ENCODE assay signal across 21 cellular contexts in the genomic region with DNA sequence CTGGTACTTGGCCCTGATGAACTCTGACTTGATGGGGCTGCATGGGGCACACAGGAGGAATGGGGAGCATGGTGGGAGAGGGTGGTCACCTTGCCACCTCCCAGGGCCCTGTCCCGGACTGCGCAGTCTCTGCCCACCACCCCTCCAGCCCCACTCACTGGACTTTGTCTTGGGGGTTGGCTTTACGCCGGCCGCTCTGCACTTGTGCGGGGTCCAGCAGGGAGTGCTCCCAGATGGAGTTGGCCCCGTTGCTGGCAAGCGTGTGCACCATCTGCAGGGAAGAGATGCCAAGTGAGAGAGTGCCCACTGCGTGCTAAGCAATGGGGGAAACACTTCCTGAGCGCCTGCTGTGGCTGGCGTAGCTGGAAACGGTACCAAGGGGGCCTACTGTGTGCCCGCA. TPM values are rescaled to one million over a fixed set of nuclear protein-coding genes. Genes with fewer than 3 reads are reported as not detected.
DNase-seq lines count a peak whose midpoint lies in the region; TF ChIP-seq lines count a peak whose summit lies in the region.
"Had no signal": no experiment of that assay in that cellular context is flagged by ENCODE, and none has a peak within 500 bp of the region (broad histone marks: within the 10 kb centered on the region; RNA-seq: fewer than 3 reads in every experiment).

No MANE protein-coding gene starts in this region.

- H3K27me3 ChIP-seq in esophagus muscularis mucosa, result no peaks in the 10 kb centered on the region
- H3K27me3 ChIP-seq: gastroesophageal sphincter had no signal

- 96% methylated on average over 8 of the region's 13 CpGs for WGBS in esophagus muscularis mucosa

- TF ChIP-seq POLR2A in esophagus muscularis mucosa (IDR thresholded peaks at IDR 0.05; ENCODE audit: low read depth), result no peak

- H3K27ac ChIP-seq in substantia nigra (ENCODE audit: low read depth, low read length, poor library complexity, severe bottlenecking) (peak overlapping the region; percentile 99), esophagus muscularis mucosa (replicated peaks in 1 of 4) (peak overlapping the region in 2 of 4 donors; percentile 13 to 22)

- H3K4me3 ChIP-seq in esophagus muscularis mucosa, result no peak overlapping the region
- H3K4me3 ChIP-seq: A549, gastroesophageal sphincter, GM12878, smooth muscle cell had no signal

- peaks cover 59 to 87% (median 77%) of the 10 kb centered on the region in 4 donors for H3K4me1 ChIP-seq in esophagus muscularis mucosa

- peak; percentile 39 for DNase-seq in activated effector memory CD4-positive, alpha-beta T cell treated with anti-CD3 and anti-CD28 coated beads, Interleukin-2, amount 50 U/mL, for 16 hours
- no peak for DNase-seq in activated effector memory CD4-positive, alpha-beta T cell treated with Interleukin-2 at 50 U/mL for 16 hours
- DNase-seq in amygdala (lab: John Stamatoyannopoulos, UW) (peak in 48 of 56 donors; percentile 32 to 90 (median 70)), inferior parietal cortex (ENCODE audit: extremely low spot score) (peak; percentile 80), substantia nigra (lab: John Stamatoyannopoulos, UW) (peak in 47 of 49 donors; percentile 28 to 88 (median 68)), esophagus muscularis mucosa (ENCODE audit: extremely low spot score) (no peak), NCI-H748 treated with DMSO at 0.1 percent for 48 hours (lab: John Stamatoyannopoulos, UW) (no peak), HK-2 (ENCODE audit: unreplicated experiment) (no peak)
- DNase-seq: activated CD4-positive, alpha-beta T cell treated with anti-CD3 and anti-CD28 coated beads for 4 hours; amniotic stem cell; DMS53; HFFc6; left colon; NCI-H1105; OCI-M1; SHP77 treated with DMSO at 0.1 percent for 48 hours; stimulated activated CD4-positive, alpha-beta T cell treated with anti-CD3 and anti-CD28 coated beads, Interleukin-4, amount 100 ng/mL, for 4 hours had no signal

- TF ChIP-seq CTCF in esophagus muscularis mucosa (IDR thresholded peaks at IDR 0.05), result no peak

- intact Hi-C loops in esophagus muscularis mucosa (cut with DNase I), result loop anchor here (5.0 kb wide), 1 partner anchor 35 kb away; no protein-coding TSS in a partner anchor

- no peaks in the 10 kb centered on the region for H3K9me3 ChIP-seq in esophagus muscularis mucosa
- H3K9me3 ChIP-seq: A549, gastroesophageal sphincter had no signal

- H3K36me3 ChIP-seq in esophagus muscularis mucosa, result peaks cover 16 to 59% (median 54%) of the 10 kb centered on the region in 4 donors

- no peak for TF ChIP-seq EP300 in esophagus muscularis mucosa (IDR thresholded peaks at IDR 0.05)

RNA-seq across cellular contexts. Expression of a gene that starts 6.7 kb away (rescaled TPM):
- total RNA-seq in esophagus muscularis mucosa, result 10 to 100 TPM; 28.7 to 50.4 (median 39.9) TPM

RNA-seq across cellular contexts. Expression of a gene that starts 10.2 kb away (rescaled TPM):
- 10 to 100 TPM in 3 of 4 donors, 1 to 10 TPM in 1; 8.0 to 16.1 (median 13.4) TPM for total RNA-seq in esophagus muscularis mucosa

RNA-seq across cellular contexts. Expression of a gene that starts 14.3 kb away (rescaled TPM):
- 10 to 100 TPM; 40.9 to 72.6 (median 55.7) TPM for total RNA-seq in esophagus muscularis mucosa

RNA-seq across cellular contexts. Expression of a gene that starts 15.9 kb away (rescaled TPM):
- 10 to 100 TPM in 3 of 4 donors, 1 to 10 TPM in 1; 6.8 to 18.3 (median 11.9) TPM for total RNA-seq in esophagus muscularis mucosa

RNA-seq across cellular contexts. Expression of a gene that starts 39.9 kb away (rescaled TPM):
- 10 to 100 TPM; 43.7 to 67.7 (median 46.9) TPM for total RNA-seq in esophagus muscularis mucosa

Comparison
In these comparisons a context has a peak if more than half of its experiments do, and no peak if none do; other contexts are left out.
1. DNase-seq: peak in activated effector memory CD4-positive, alpha-beta T cell treated with anti-CD3 and anti-CD28 coated beads, Interleukin-2, amount 50 U/mL, for 16 hours (single experiment), amygdala (48 of 56), inferior parietal cortex (single experiment) and substantia nigra (47 of 49); none in activated effector memory CD4-positive, alpha-beta T cell treated with Interleukin-2 at 50 U/mL for 16 hours (single experiment), esophagus muscularis mucosa (single experiment), NCI-H748 treated with DMSO at 0.1 percent for 48 hours (single experiment) and HK-2 (single experiment).